ENCODE assay signal across 8 cellular contexts in genomic region chr19:17860331-17860992, GRCh38. TPM values are rescaled to one million over a fixed set of nuclear protein-coding genes. Genes with fewer than 3 reads are reported as not detected.
DNase-seq lines count a peak whose midpoint lies in the region; ATAC-seq, FAIRE-seq and TF ChIP-seq lines count a peak whose summit lies in the region.

No MANE protein-coding gene starts in this region.

- peaks cover 46 to 48% of the 10 kb centered on the region in 2 donors for H3K4me1 ChIP-seq in thyroid gland

- peak overlapping the region; percentile 94 for H3K27ac Mint-ChIP-seq in activated T-cell treated with anti-CD3 and anti-CD28 coated beads, Interleukin-2, amount 50 U/mL, for 72 hours
- H3K27ac Mint-ChIP-seq in activated naive CD8-positive, alpha-beta T cell treated with anti-CD3 and anti-CD28 coated beads, Interleukin-2, amount 10 ng/mL, durations not matched to agents 7 days and 5 days = peak overlapping the region; percentile 91

- WGBS in thyroid gland, 2 donors = 0 to 3% methylated on average over 22 of the region's 22 CpGs

- H3K27me3 Mint-ChIP-seq in activated T-cell treated with anti-CD3 and anti-CD28 coated beads, Interleukin-2, amount 50 U/mL, for 72 hours (ENCODE audit: low read depth) = no peaks in the 10 kb centered on the region
- H3K27me3 Mint-ChIP-seq in activated naive CD8-positive, alpha-beta T cell treated with anti-CD3 and anti-CD28 coated beads, Interleukin-2, amount 10 ng/mL, durations not matched to agents 7 days and 5 days = no peaks in the 10 kb centered on the region

- intact Hi-C loops in left colon (cut with DNase I, micrococcal nuclease) = loop anchor here in 1 of 2 donors (10.0 kb wide), 1 partner anchor 64 kb away; no protein-coding TSS in a partner anchor
- intact Hi-C loops in thyroid gland (cut with DNase I) = loop anchor here (5.0 kb wide), 2 partner anchors 137 to 197 kb away; no protein-coding TSS in a partner anchor

- POLR2A ChIA-PET in activated naive CD8-positive, alpha-beta T cell treated with anti-CD3 and anti-CD28 coated beads, Interleukin-2, amount 10 ng/mL, durations not matched to agents 7 days and 5 days (lab: Charles Lee) = interaction anchor here (0.6 to 3.8 kb wide), 10 partner anchors 10 to 363 kb away, joined by 3 to 195 read pairs (median 5); partner anchors contain the start of genes CCDC124, JAK3 and SLC5A5
- POLR2A ChIA-PET in GM10248 (lab: Yijun Ruan, JAX) = interaction anchor here (1.0 to 1.8 kb wide), 2 partner anchors 25 to 73 kb away, joined by 3 to 40 read pairs; partner anchors contain the start of gene CCDC124

- no peaks in the 10 kb centered on the region for H3K27me3 ChIP-seq in thyroid gland

- peak overlapping the region; percentile 86 to 91 for H3K4me3 Mint-ChIP-seq in activated T-cell treated with anti-CD3 and anti-CD28 coated beads, Interleukin-2, amount 50 U/mL, for 72 hours
- peak overlapping the region; percentile 95 for H3K4me3 Mint-ChIP-seq in activated naive CD8-positive, alpha-beta T cell treated with anti-CD3 and anti-CD28 coated beads, Interleukin-2, amount 10 ng/mL, durations not matched to agents 7 days and 5 days

- CTCF ChIA-PET in GM10248 (lab: Yijun Ruan, JAX) = interaction anchor here (1.2 to 3.7 kb wide), 5 partner anchors 10 to 94 kb away, joined by 3 to 124 read pairs (median 18); partner anchors contain the start of genes CCDC124 and SLC5A5

- peak overlapping the region; percentile 55 to 92 (median 80) for H3K4me3 ChIP-seq in thyroid gland (replicated peaks in 1 of 3)

- TF ChIP-seq CTCF in thyroid gland (IDR thresholded peaks at IDR 0.05) (no peak), GM10248 (IDR thresholded peaks at IDR 0.05; ENCODE audit: control extremely low read depth, extremely low read depth, low read depth, missing control alignments) (no peak)

- peaks cover 34% of the 10 kb centered on the region for H3K4me1 Mint-ChIP-seq in activated T-cell treated with anti-CD3 and anti-CD28 coated beads, Interleukin-2, amount 50 U/mL, for 72 hours (ENCODE audit: low read depth)
- peaks cover 25% of the 10 kb centered on the region for H3K4me1 Mint-ChIP-seq in activated naive CD8-positive, alpha-beta T cell treated with anti-CD3 and anti-CD28 coated beads, Interleukin-2, amount 10 ng/mL, durations not matched to agents 7 days and 5 days

- no peak for DNase-seq in activated T-cell treated with anti-CD3 and anti-CD28 coated beads, Interleukin-2, amount 50 U/mL, for 72 hours
- DNase-seq in activated T-cell treated with anti-CD3 and anti-CD28 coated beads for 4 hours (no peak), left colon (no peak), thyroid gland (no peak), GM10248 (ENCODE audit: extremely low spot score) (no peak), H54 (ENCODE audit: insufficient read length, low spot score) (no peak)
- DNase-seq in activated naive CD8-positive, alpha-beta T cell treated with anti-CD3 and anti-CD28 coated beads, Interleukin-2, amount 10 ng/mL, durations not matched to agents 7 days and 5 days = no peak

- no peaks in the 10 kb centered on the region for H3K9me3 ChIP-seq in thyroid gland

- ATAC-seq in activated T-cell treated with anti-CD3 and anti-CD28 coated beads, Interleukin-2, amount 50 U/mL, for 72 hours (replicated peaks in 1 of 2) = no peak
- no peak for ATAC-seq in activated naive CD8-positive, alpha-beta T cell treated with anti-CD3 and anti-CD28 coated beads, Interleukin-2, amount 10 ng/mL, durations not matched to agents 7 days and 5 days (ENCODE audit: low read depth)
- ATAC-seq in left colon = peak; percentile 17
- ATAC-seq in GM21390 (IDR thresholded peaks at IDR 0.05; ENCODE audit: unreplicated experiment) = no peak

- FAIRE-seq in H54 (lab: Jason Lieb, UNC) = no peak

- peak overlapping the region; percentile 72 to 94 (median 84) for H3K27ac ChIP-seq in thyroid gland

- TF ChIP-seq POLR2A in thyroid gland (IDR thresholded peaks at IDR 0.05) (no peak), H54 (IDR thresholded peaks at IDR 0.05; ENCODE audit: low read depth, low read length) (no peak)

- peaks cover 14 to 17% of the 10 kb centered on the region in 2 donors for H3K36me3 Mint-ChIP-seq in activated T-cell treated with anti-CD3 and anti-CD28 coated beads, Interleukin-2, amount 50 U/mL, for 72 hours (ENCODE audit: insufficient read depth in 2 of 2)
- peaks cover 21% of the 10 kb centered on the region for H3K36me3 Mint-ChIP-seq in activated naive CD8-positive, alpha-beta T cell treated with anti-CD3 and anti-CD28 coated beads, Interleukin-2, amount 10 ng/mL, durations not matched to agents 7 days and 5 days

- H3K36me3 ChIP-seq in thyroid gland = peaks cover 24 to 30% of the 10 kb centered on the region in 2 donors

- no peaks in the 10 kb centered on the region for H3K9me3 Mint-ChIP-seq in activated T-cell treated with anti-CD3 and anti-CD28 coated beads, Interleukin-2, amount 50 U/mL, for 72 hours
- no peaks in the 10 kb centered on the region for H3K9me3 Mint-ChIP-seq in activated naive CD8-positive, alpha-beta T cell treated with anti-CD3 and anti-CD28 coated beads, Interleukin-2, amount 10 ng/mL, durations not matched to agents 7 days and 5 days

RNA-seq across cellular contexts. Expression of gene RPL18A, which starts 0.8 kb away (rescaled TPM):
- 1,000 to 10,000 TPM; 2,983 to 3,463 TPM for total RNA-seq in activated T-cell treated with anti-CD3 and anti-CD28 coated beads, Interleukin-2, amount 50 U/mL, for 72 hours
- 1,000 to 10,000 TPM; 2,260 to 2,272 TPM for total RNA-seq in activated naive CD8-positive, alpha-beta T cell treated with anti-CD3 and anti-CD28 coated beads, Interleukin-2, amount 10 ng/mL, durations not matched to agents 7 days and 5 days
- total RNA-seq in left colon (1,000 to 10,000 TPM; 1,406 to 1,485 TPM), thyroid gland (1,000 to 10,000 TPM in 2 of 4 donors, 100 to 1,000 TPM in 2; 718 to 1,678 (median 1,197) TPM)

RNA-seq across cellular contexts. Expression of gene SLC5A5, which starts 11.3 kb away (rescaled TPM):
- 1 to 10 TPM; 2.0 to 3.3 TPM for total RNA-seq in activated T-cell treated with anti-CD3 and anti-CD28 coated beads, Interleukin-2, amount 50 U/mL, for 72 hours
- 1 to 10 TPM; 1.8 to 2.2 TPM for total RNA-seq in activated naive CD8-positive, alpha-beta T cell treated with anti-CD3 and anti-CD28 coated beads, Interleukin-2, amount 10 ng/mL, durations not matched to agents 7 days and 5 days
- total RNA-seq in left colon (not detected), thyroid gland (1 to 10 TPM in 3 of 4 donors, under 1 TPM in 1; 0.34 to 4.3 (median 2.6) TPM)

RNA-seq across cellular contexts. Expression of gene JAK3, which starts 12.7 kb away (rescaled TPM):
- 100 to 1,000 TPM; 235 to 247 TPM for total RNA-seq in activated T-cell treated with anti-CD3 and anti-CD28 coated beads, Interleukin-2, amount 50 U/mL, for 72 hours
- total RNA-seq in activated naive CD8-positive, alpha-beta T cell treated with anti-CD3 and anti-CD28 coated beads, Interleukin-2, amount 10 ng/mL, durations not matched to agents 7 days and 5 days = 100 to 1,000 TPM; 119 to 122 TPM
- total RNA-seq in left colon = 1 to 10 TPM; 2.7 to 3.7 TPM
- total RNA-seq in thyroid gland = 10 to 100 TPM in 1 of 4 donors, 1 to 10 TPM in 3; 1.8 to 12.3 (median 5.2) TPM

RNA-seq across cellular contexts. Expression of gene INSL3, which starts 39.1 kb away (rescaled TPM):
- total RNA-seq in activated T-cell treated with anti-CD3 and anti-CD28 coated beads, Interleukin-2, amount 50 U/mL, for 72 hours = 10 to 100 TPM in 1 of 2 donors, 1 to 10 TPM in 1; 6.8 to 12.5 TPM
- total RNA-seq in activated naive CD8-positive, alpha-beta T cell treated with anti-CD3 and anti-CD28 coated beads, Interleukin-2, amount 10 ng/mL, durations not matched to agents 7 days and 5 days = 1 to 10 TPM; 1.6 to 2.9 TPM
- not detected for total RNA-seq in left colon
- total RNA-seq in thyroid gland = under 1 TPM in 2 of 4 donors, not detected in 2; 0.89 to 0.94 TPM

Comparison
In these comparisons a context has a peak if more than half of its experiments do, and no peak if none do; other contexts are left out.
1. RNA of gene JAK3, which starts 12.7 kb away (total RNA-seq): 235 to 247 TPM in activated T-cell treated with anti-CD3 and anti-CD28 coated beads, Interleukin-2, amount 50 U/mL, for 72 hours and 119 to 122 TPM in activated naive CD8-positive, alpha-beta T cell treated with anti-CD3 and anti-CD28 coated beads, Interleukin-2, amount 10 ng/mL, durations not matched to agents 7 days and 5 days; 1.8 to 12.3 TPM in thyroid gland and 2.7 to 3.7 TPM in left colon; every median in the first group is over 4 times any median in the second.